Comparison of ENCODE assay signal across 8 cellular contexts in genomic region chr12:121352053-121353018, GRCh38. TPM values are rescaled to one million over a fixed set of nuclear protein-coding genes. Genes with fewer than 3 reads are reported as not detected.
DNase-seq lines count a peak whose midpoint lies in the region; ATAC-seq and TF ChIP-seq lines count a peak whose summit lies in the region.

Gene ANAPC5 (minus strand): TSS chr12:121352411. CDS start chr12:121352340, 71 bp downstream.

- intact Hi-C loops in mammary epithelial cell (cut with micrococcal nuclease), result loop anchor here (1.0 kb wide), 1 partner anchor 48 kb away; the partner anchor contains the start of gene RNF34

- H3K27me3 ChIP-seq in WERI-Rb-1 (ENCODE audit: insufficient read depth, low read depth, severe bottlenecking) (no peaks in the 10 kb centered on the region), mammary epithelial cell (ENCODE audit: insufficient read depth, low read length) (no peaks in the 10 kb centered on the region), iPS-20b (ENCODE audit: insufficient read depth, low read length) (no peaks in the 10 kb centered on the region)

- TF ChIP-seq CTCF in AG04449 (IDR thresholded peaks at IDR 0.05; ENCODE audit: insufficient read depth, low read length, missing control alignments) (no peak), WERI-Rb-1 (IDR thresholded peaks at IDR 0.05; ENCODE audit: low read depth, low read length) (no peak), mammary epithelial cell (conservative IDR thresholded peaks at IDR 0.05 in 1 of 2, IDR thresholded peaks at IDR 0.05 in 1 of 2; ENCODE audit: extremely low read depth in 1 of 2, insufficient read depth in 1 of 2, low read depth in 1 of 2, low read length in 2 of 2) (peak in 1 of 2 donors; percentile 3)

- H3K4me1 ChIP-seq in mammary epithelial cell (ENCODE audit: insufficient read depth, low read length), result peaks cover 3% of the 10 kb centered on the region
- peaks cover 6% of the 10 kb centered on the region; the same call in 1 of the 2 replicates for H3K4me1 ChIP-seq in iPS-20b (ENCODE audit: insufficient read depth, low read length)

- ATAC-seq in GM18873 (IDR thresholded peaks at IDR 0.05; ENCODE audit: low FRiP score, unreplicated experiment), result peak; percentile 98
- ATAC-seq in HG03139 (IDR thresholded peaks at IDR 0.05; ENCODE audit: unreplicated experiment), result peak; percentile 98

- POLR2A ChIA-PET in AG04449 (lab: Yijun Ruan, JAX), result interaction anchor here (0.8 to 2.6 kb wide), 9 partner anchors 12 to 116 kb away, joined by 3 to 36 read pairs (median 3); partner anchors contain the start of gene RNF34

- H3K9ac ChIP-seq in mammary epithelial cell (ENCODE audit: insufficient read depth, low read length) (peak within 1 kb of the TSS; percentile 86), iPS-20b (ENCODE audit: low read depth, low read length) (peak within 1 kb of the TSS; percentile 94)

- dilution Hi-C loops in mammary epithelial cell (cut with HindIII; ENCODE audit: low sequenced_read_pairs), result no loop called here

- 1% methylated on average over 20 of the region's 53 CpGs for WGBS in mammary epithelial cell (ENCODE audit: low coverage, missing lambda C conversion rate)

- H3K4me2 ChIP-seq in mammary epithelial cell (ENCODE audit: insufficient read depth, low read depth, low read length), result peak within 1 kb of the TSS; percentile 73

- H3K4me3 ChIP-seq in AG04449 (ENCODE audit: low read depth, low read length), result peak within 1 kb of the TSS; percentile 98
- H3K4me3 ChIP-seq in WERI-Rb-1 (ENCODE audit: low read depth, low read length), result peak within 1 kb of the TSS; percentile 78
- H3K4me3 ChIP-seq in mammary epithelial cell (replicated peaks in 1 of 3; ENCODE audit: insufficient read depth in 1 of 3, low read depth in 2 of 3, low read length in 3 of 3), result peak within 1 kb of the TSS; percentile 72 to 98 (median 83)
- H3K4me3 ChIP-seq in iPS-20b (ENCODE audit: low read length), result peak within 1 kb of the TSS; percentile 91
- H3K4me3 ChIP-seq in skin epidermis, result peak within 1 kb of the TSS; percentile 66 to 97 (median 90)

- CTCF ChIA-PET in AG04449 (lab: Yijun Ruan, JAX), result interaction anchor here (1.0 to 7.9 kb wide), 9 partner anchors 12 to 316 kb away, joined by 3 to 117 read pairs (median 4); partner anchors contain the start of gene RNF34
- CTCF ChIA-PET in mammary epithelial cell (lab: Charles Lee; ENCODE audit: low non-redundant PET), result interaction anchor here (0.7 kb wide), 1 partner anchor 48 kb away, joined by 3 read pairs; the partner anchor contains the start of gene RNF34

- no peaks in the 10 kb centered on the region for H4K20me1 ChIP-seq in mammary epithelial cell (ENCODE audit: insufficient read depth, low read length)

- peaks cover 47% of the 10 kb centered on the region for H3K79me2 ChIP-seq in mammary epithelial cell (ENCODE audit: insufficient read depth, low read length)

- DNase-seq in AG04449 (ENCODE audit: low read depth, low spot score), result peak; percentile 96
- DNase-seq in NCI-H2227 (lab: John Stamatoyannopoulos, UW; ENCODE audit: unreplicated experiment), result peak; percentile 98
- DNase-seq in WERI-Rb-1, result peak; percentile 97
- DNase-seq in mammary epithelial cell, result peak; percentile 99

- H3K36me3 ChIP-seq in WERI-Rb-1, result peaks cover 20% of the 10 kb centered on the region
- no peaks in the 10 kb centered on the region for H3K36me3 ChIP-seq in mammary epithelial cell (ENCODE audit: insufficient read depth, low read length)
- peaks cover 6% of the 10 kb centered on the region for H3K36me3 ChIP-seq in iPS-20b (ENCODE audit: insufficient read depth, low read depth, low read length)

- H3K9me3 ChIP-seq in WERI-Rb-1 (ENCODE audit: severe bottlenecking) (no peaks in the 10 kb centered on the region), mammary epithelial cell (replicated peaks; ENCODE audit: insufficient read depth, low read length) (no peaks in the 10 kb centered on the region), iPS-20b (ENCODE audit: insufficient read depth, low read depth, low read length) (no peaks in the 10 kb centered on the region)

- H3K27ac ChIP-seq in WERI-Rb-1 (peak within 1 kb of the TSS; percentile 88), mammary epithelial cell (ENCODE audit: insufficient read depth, low read depth, low read length) (peak within 1 kb of the TSS; percentile 66), iPS-20b (ENCODE audit: low read length) (peak within 1 kb of the TSS; percentile 44), skin epidermis (peak within 1 kb of the TSS; percentile 44 to 93 (median 83))

- in situ Hi-C loops in mammary epithelial cell (cut with MboI; ENCODE audit: low sequenced_read_pairs in 2 of 2), result no loop called here

- peak within 1 kb of the TSS; percentile 97 for H2AFZ ChIP-seq in mammary epithelial cell (ENCODE audit: low read depth, low read length)

- no TSS peak for BruUV-seq in mammary epithelial cell (replicated peaks; lab: Mats Ljungman, UMichigan)

RNA-seq across cellular contexts. Expression of gene ANAPC5, which starts in this region (rescaled TPM):
- 100 to 1,000 TPM in 1 of 2 donors, 10 to 100 TPM in 1; 85.1 to 118 TPM for total RNA-seq in mammary epithelial cell
- polyA plus RNA-seq in mammary epithelial cell, result 121 TPM
- polyA minus RNA-seq in mammary epithelial cell, result 136 TPM

Comparison
In these comparisons a context has a peak if more than half of its experiments do, and no peak if none do; other contexts are left out.
1. Peak in every context shown above with its lines: DNase-seq, ATAC-seq, H3K4me3 ChIP-seq and H3K27ac ChIP-seq.